In the genomic region with DNA sequence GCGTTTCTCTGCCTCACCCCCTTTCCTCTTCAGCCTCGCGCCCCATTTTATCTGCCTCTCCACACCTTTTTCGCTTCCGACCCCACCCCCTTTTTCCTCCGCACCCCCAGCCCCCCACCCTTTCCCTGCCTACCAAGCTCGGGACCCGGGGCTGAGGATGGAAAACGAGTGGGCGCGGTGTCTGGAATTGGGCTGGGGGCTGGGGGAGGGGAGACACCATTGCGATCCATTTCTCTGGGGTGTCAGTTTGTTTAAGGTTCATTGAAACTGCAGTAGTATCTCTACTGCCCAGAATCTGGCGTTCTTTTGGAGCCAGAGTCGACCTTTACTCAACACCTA, we compare ENCODE assay signal across 8 cellular contexts. TPM values are rescaled to one million over a fixed set of nuclear protein-coding genes. Genes with fewer than 3 reads are reported as not detected.
DNase-seq lines count a peak whose midpoint lies in the region; ATAC-seq lines count a peak whose summit lies in the region.

No MANE protein-coding gene starts in this region.

- peaks cover 2% of the 10 kb centered on the region for H3K36me3 Mint-ChIP-seq in activated T-helper 1 cell treated with anti-CD3 and anti-CD28 coated beads, Interleukin-12 subunit alpha, Interleukin-12 subunit beta, Interleukin-2, Interleukin-4 antibody, amounts not matched to agents 30 ng/mL and 10 ng/mL and 1 ng/mL, durations not matched to agents 14 hours and 24 hours and 36 hours (ENCODE audit: low read depth)
- H3K36me3 Mint-ChIP-seq in stimulated activated effector memory CD8-positive, alpha-beta T cell treated with anti-CD3 and anti-CD28 coated beads, Interleukin-12 subunit alpha, Interleukin-12 subunit beta, amount 100 ng/mL, for 72 hours: peaks cover 5% of the 10 kb centered on the region

- no peaks in the 10 kb centered on the region for H3K36me3 ChIP-seq in HUES48 (ENCODE audit: control insufficient read depth, insufficient read depth, low read length)
- no peaks in the 10 kb centered on the region for H3K36me3 ChIP-seq in iPS-20b (ENCODE audit: insufficient read depth, low read depth, low read length)

- no peaks in the 10 kb centered on the region for H3K9me3 ChIP-seq in HUES48 (ENCODE audit: control insufficient read depth, insufficient read depth, low read length)
- no peaks in the 10 kb centered on the region for H3K9me3 ChIP-seq in iPS-20b (ENCODE audit: insufficient read depth, low read depth, low read length)

- H3K27ac ChIP-seq in HUES48 (ENCODE audit: low read depth, low read length): no peak overlapping the region
- H3K27ac ChIP-seq in iPS-20b (ENCODE audit: low read length): no peak overlapping the region

- no peaks in the 10 kb centered on the region for H3K9me3 Mint-ChIP-seq in activated T-helper 1 cell treated with anti-CD3 and anti-CD28 coated beads, Interleukin-12 subunit alpha, Interleukin-12 subunit beta, Interleukin-2, Interleukin-4 antibody, amounts not matched to agents 30 ng/mL and 10 ng/mL and 1 ng/mL, durations not matched to agents 14 hours and 24 hours and 36 hours
- no peaks in the 10 kb centered on the region for H3K9me3 Mint-ChIP-seq in stimulated activated effector memory CD8-positive, alpha-beta T cell treated with anti-CD3 and anti-CD28 coated beads, Interleukin-12 subunit alpha, Interleukin-12 subunit beta, amount 100 ng/mL, for 72 hours

- H3K4me1 ChIP-seq in HUES48 (ENCODE audit: control insufficient read depth, insufficient read depth, low read length) (peaks cover 17% of the 10 kb centered on the region; the same call in 1 of the 2 replicates), iPS-20b (ENCODE audit: insufficient read depth, low read length) (peaks cover 3% of the 10 kb centered on the region; the same call in 1 of the 2 replicates)

- no peaks in the 10 kb centered on the region for H3K27me3 Mint-ChIP-seq in activated T-helper 1 cell treated with anti-CD3 and anti-CD28 coated beads, Interleukin-12 subunit alpha, Interleukin-12 subunit beta, Interleukin-2, Interleukin-4 antibody, amounts not matched to agents 30 ng/mL and 10 ng/mL and 1 ng/mL, durations not matched to agents 14 hours and 24 hours and 36 hours (ENCODE audit: insufficient read depth)

- no peak for DNase-seq in activated T-helper 1 cell treated with anti-CD3 and anti-CD28 coated beads, Interleukin-12 subunit alpha, Interleukin-12 subunit beta, Interleukin-2, Interleukin-4 antibody, amounts not matched to agents 30 ng/mL and 10 ng/mL and 1 ng/mL, durations not matched to agents 14 hours and 24 hours and 36 hours (ENCODE audit: low spot score)
- no peak for DNase-seq in stimulated activated effector memory CD8-positive, alpha-beta T cell treated with anti-CD3 and anti-CD28 coated beads, Interleukin-12 subunit alpha, Interleukin-12 subunit beta, amount 100 ng/mL, for 72 hours (ENCODE audit: low spot score in 2 of 2)
- DNase-seq in RKO (ENCODE audit: low spot score): no peak
- DNase-seq in NCI-H1417 treated with DMSO at 0.1 percent for 48 hours (lab: John Stamatoyannopoulos, UW): no peak
- DNase-seq in hippocampal formation (lab: John Stamatoyannopoulos, UW): no peak

- peak overlapping the region; percentile 92 for H3K4me3 Mint-ChIP-seq in activated T-helper 1 cell treated with anti-CD3 and anti-CD28 coated beads, Interleukin-12 subunit alpha, Interleukin-12 subunit beta, Interleukin-2, Interleukin-4 antibody, amounts not matched to agents 30 ng/mL and 10 ng/mL and 1 ng/mL, durations not matched to agents 14 hours and 24 hours and 36 hours
- peak overlapping the region; percentile 86 for H3K4me3 Mint-ChIP-seq in stimulated activated effector memory CD8-positive, alpha-beta T cell treated with anti-CD3 and anti-CD28 coated beads, Interleukin-12 subunit alpha, Interleukin-12 subunit beta, amount 100 ng/mL, for 72 hours

- no peak for ATAC-seq in stimulated activated effector memory CD8-positive, alpha-beta T cell treated with anti-CD3 and anti-CD28 coated beads, Interleukin-12 subunit alpha, Interleukin-12 subunit beta, amount 100 ng/mL, for 72 hours
- ATAC-seq in GM21390 (IDR thresholded peaks at IDR 0.05; ENCODE audit: unreplicated experiment): no peak

- H3K4me1 Mint-ChIP-seq in activated T-helper 1 cell treated with anti-CD3 and anti-CD28 coated beads, Interleukin-12 subunit alpha, Interleukin-12 subunit beta, Interleukin-2, Interleukin-4 antibody, amounts not matched to agents 30 ng/mL and 10 ng/mL and 1 ng/mL, durations not matched to agents 14 hours and 24 hours and 36 hours (ENCODE audit: low read depth): peaks cover 52% of the 10 kb centered on the region
- H3K4me1 Mint-ChIP-seq in stimulated activated effector memory CD8-positive, alpha-beta T cell treated with anti-CD3 and anti-CD28 coated beads, Interleukin-12 subunit alpha, Interleukin-12 subunit beta, amount 100 ng/mL, for 72 hours: peaks cover 47% of the 10 kb centered on the region

- H3K27me3 ChIP-seq in HUES48 (ENCODE audit: control insufficient read depth, insufficient read depth, low read length) (no peaks in the 10 kb centered on the region; the same call in 1 of the 2 replicates), iPS-20b (ENCODE audit: insufficient read depth, low read length) (no peaks in the 10 kb centered on the region)

- H3K4me3 ChIP-seq in HUES48 (ENCODE audit: low read depth, low read length) (peak overlapping the region; percentile 96), iPS-20b (ENCODE audit: low read length) (peak overlapping the region; percentile 83)

- H3K9ac ChIP-seq in HUES48 (ENCODE audit: low read depth, low read length) (peak overlapping the region; percentile 69; the same call in 1 of the 2 replicates), iPS-20b (ENCODE audit: low read depth, low read length) (peak overlapping the region; percentile 79; the same call in 1 of the 2 replicates)

- peak overlapping the region; percentile 55 for H3K27ac Mint-ChIP-seq in activated T-helper 1 cell treated with anti-CD3 and anti-CD28 coated beads, Interleukin-12 subunit alpha, Interleukin-12 subunit beta, Interleukin-2, Interleukin-4 antibody, amounts not matched to agents 30 ng/mL and 10 ng/mL and 1 ng/mL, durations not matched to agents 14 hours and 24 hours and 36 hours
- H3K27ac Mint-ChIP-seq in stimulated activated effector memory CD8-positive, alpha-beta T cell treated with anti-CD3 and anti-CD28 coated beads, Interleukin-12 subunit alpha, Interleukin-12 subunit beta, amount 100 ng/mL, for 72 hours: peak overlapping the region; percentile 87

- intact Hi-C loops in activated T-helper 1 cell treated with anti-CD3 and anti-CD28 coated beads, Interleukin-12 subunit alpha, Interleukin-12 subunit beta, Interleukin-2, Interleukin-4 antibody, amounts not matched to agents 30 ng/mL and 10 ng/mL and 1 ng/mL, durations not matched to agents 14 hours and 24 hours and 36 hours (cut with micrococcal nuclease): loop anchor here (1.0 to 5.0 kb wide), 4 partner anchors 12 to 511 kb away; partner anchors contain the start of genes FHL1, HTATSF1 and MAP7D3

RNA-seq across cellular contexts. Expression of gene SLC9A6, which starts 0.7 kb away (rescaled TPM):
- total RNA-seq in activated T-helper 1 cell treated with anti-CD3 and anti-CD28 coated beads, Interleukin-12 subunit alpha, Interleukin-12 subunit beta, Interleukin-2, Interleukin-4 antibody, amounts not matched to agents 30 ng/mL and 10 ng/mL and 1 ng/mL, durations not matched to agents 14 hours and 24 hours and 36 hours: 12.7 and 13.4 TPM in 2 replicates

RNA-seq across cellular contexts. Expression of gene MMGT1, which starts 12.2 kb away (rescaled TPM):
- 25.2 and 26.4 TPM in 2 replicates for total RNA-seq in activated T-helper 1 cell treated with anti-CD3 and anti-CD28 coated beads, Interleukin-12 subunit alpha, Interleukin-12 subunit beta, Interleukin-2, Interleukin-4 antibody, amounts not matched to agents 30 ng/mL and 10 ng/mL and 1 ng/mL, durations not matched to agents 14 hours and 24 hours and 36 hours
